8 cellular contexts compared by ENCODE assay signal in the genomic region with DNA sequence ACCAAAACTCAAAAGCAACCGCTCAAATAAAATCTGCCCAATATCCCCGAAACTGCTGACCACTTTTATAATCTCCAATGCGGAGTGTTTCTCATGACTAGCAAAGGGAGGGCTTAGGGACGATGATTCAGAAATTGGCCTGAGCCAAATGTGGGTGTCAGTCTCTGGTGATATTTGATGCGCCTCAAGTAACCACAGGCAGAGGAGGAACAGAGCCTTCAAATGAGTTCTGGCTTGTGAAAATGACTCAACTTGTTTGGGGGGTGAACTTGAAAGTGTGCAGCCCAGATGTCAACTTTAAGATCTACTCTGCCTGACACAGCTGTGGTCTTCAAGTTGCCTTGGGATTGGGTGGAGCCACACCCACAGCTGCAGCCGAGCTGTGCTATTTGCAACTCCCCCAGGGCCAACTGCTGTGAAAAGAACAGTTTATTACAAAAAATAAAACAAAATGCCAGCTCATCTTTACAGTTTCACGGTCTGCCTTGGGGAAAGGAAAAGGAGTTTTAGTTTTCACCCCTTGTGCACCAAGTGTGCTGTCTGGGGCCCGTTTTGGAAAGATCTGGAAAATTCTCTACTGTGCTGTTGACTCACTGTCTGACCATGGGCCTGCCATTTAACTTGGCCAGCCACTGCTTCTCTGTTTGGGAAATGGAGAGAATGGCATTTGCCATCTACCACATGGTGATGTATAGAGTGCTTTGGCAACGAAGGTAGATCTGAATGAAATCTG.
A peak's percentile ranks its signal among the peaks of the same experiment; 100 is the strongest.
DNase-seq lines count a peak whose midpoint lies in the region; ATAC-seq, FAIRE-seq and TF ChIP-seq lines count a peak whose summit lies in the region.

No MANE protein-coding gene starts in this region.

- DNase-seq in ELF-1 (ENCODE audit: low read depth, low spot score) (peak; percentile 13), kidney glomerular epithelial cell (lab: John Stamatoyannopoulos, UW) (peak; percentile 56), upper lobe of left lung (no peak), mesenteric fat pad (ENCODE audit: low spot score) (no peak), D721Med (ENCODE audit: insufficient read length, low spot score) (no peak)
- DNase-seq in activated naive CD8-positive, alpha-beta T cell treated with anti-CD3 and anti-CD28 coated beads for 36 hours: peak; percentile 48

- H3K9me3 ChIP-seq in upper lobe of left lung: no peaks in the 10 kb centered on the region

- no peaks in the 10 kb centered on the region for H3K36me3 ChIP-seq in upper lobe of left lung

- no peak overlapping the region for H3K27ac ChIP-seq in upper lobe of left lung

- no peak overlapping the region for H3K27ac Mint-ChIP-seq in activated naive CD8-positive, alpha-beta T cell treated with anti-CD3 and anti-CD28 coated beads for 36 hours

- peak; percentile 73 for ATAC-seq in GM21381 (IDR thresholded peaks at IDR 0.05; ENCODE audit: unreplicated experiment)
- ATAC-seq in HG03521 (IDR thresholded peaks at IDR 0.05; ENCODE audit: unreplicated experiment): peak; percentile 81
- peak; percentile 70 to 91 for ATAC-seq in upper lobe of left lung (ENCODE audit: low FRiP score in 2 of 2)

- no peak for TF ChIP-seq CTCF in upper lobe of left lung (IDR thresholded peaks at IDR 0.05)
- TF ChIP-seq CTCF in D721Med (IDR thresholded peaks at IDR 0.05; ENCODE audit: insufficient read depth, missing control alignments): no peak

- no peak overlapping the region for H3K4me3 ChIP-seq in upper lobe of left lung

- no peak for FAIRE-seq in D721Med (lab: Jason Lieb, UNC)

- H3K4me1 ChIP-seq in upper lobe of left lung: peaks cover 0 to 15% (median 7%) of the 10 kb centered on the region in 4 donors

- H3K9me3 Mint-ChIP-seq in activated naive CD8-positive, alpha-beta T cell treated with anti-CD3 and anti-CD28 coated beads for 36 hours: peaks cover 4% of the 10 kb centered on the region

- 67 to 71% methylated on average over 9 of the region's 9 CpGs for WGBS in upper lobe of left lung, 2 donors

- H3K4me1 Mint-ChIP-seq in activated naive CD8-positive, alpha-beta T cell treated with anti-CD3 and anti-CD28 coated beads for 36 hours: peaks cover 13% of the 10 kb centered on the region

- no peaks in the 10 kb centered on the region for H3K36me3 Mint-ChIP-seq in activated naive CD8-positive, alpha-beta T cell treated with anti-CD3 and anti-CD28 coated beads for 36 hours

- no peak for TF ChIP-seq POLR2A in upper lobe of left lung (IDR thresholded peaks at IDR 0.05)

- no peak for TF ChIP-seq EP300 in upper lobe of left lung (IDR thresholded peaks at IDR 0.05)

- no peaks in the 10 kb centered on the region for H3K27me3 ChIP-seq in upper lobe of left lung

- H3K27me3 Mint-ChIP-seq in activated naive CD8-positive, alpha-beta T cell treated with anti-CD3 and anti-CD28 coated beads for 36 hours: peaks cover 52% of the 10 kb centered on the region

- H3K4me3 Mint-ChIP-seq in activated naive CD8-positive, alpha-beta T cell treated with anti-CD3 and anti-CD28 coated beads for 36 hours: no peak overlapping the region

Comparison
In these comparisons a context has a peak if more than half of its experiments do, and no peak if none do; other contexts are left out.
1. DNase-seq: peak in ELF-1 (single experiment), activated naive CD8-positive, alpha-beta T cell treated with anti-CD3 and anti-CD28 coated beads for 36 hours (single experiment) and kidney glomerular epithelial cell (single experiment); none in upper lobe of left lung (0 of 2), mesenteric fat pad (single experiment) and D721Med (single experiment).
2. Peak in every context shown above with its lines, with median percentiles within 50 percentile points of each other: ATAC-seq.